1 cellular context compared by ENCODE assay signal in the genomic region with DNA sequence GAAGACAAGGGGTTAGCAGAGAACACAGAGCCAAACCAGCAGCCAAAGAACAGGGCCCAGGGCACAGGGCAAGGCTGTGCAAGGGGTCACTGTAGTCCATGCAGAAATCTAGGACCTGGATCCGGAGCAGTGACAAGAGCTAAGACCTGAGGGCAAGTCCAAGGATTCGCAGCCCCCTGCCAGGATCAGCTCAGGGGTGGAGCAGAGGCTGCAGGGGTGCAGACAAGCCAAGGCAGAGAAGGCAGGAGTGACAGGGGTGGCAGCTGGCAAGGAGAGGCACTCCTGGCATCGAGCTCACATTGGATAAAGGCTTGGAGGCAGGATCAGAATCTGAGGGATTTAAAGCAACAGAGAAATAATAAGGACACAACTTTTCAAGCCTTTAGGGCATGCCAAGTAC.
TF ChIP-seq lines count a peak whose summit lies in the region.

No MANE protein-coding gene starts in this region.

TF ChIP-seq in WTC11, 78 proteins besides CTCF, POLR2A, EP300 and RAD21 (continued from another document):
- TF ChIP-seq, protein P1, sequence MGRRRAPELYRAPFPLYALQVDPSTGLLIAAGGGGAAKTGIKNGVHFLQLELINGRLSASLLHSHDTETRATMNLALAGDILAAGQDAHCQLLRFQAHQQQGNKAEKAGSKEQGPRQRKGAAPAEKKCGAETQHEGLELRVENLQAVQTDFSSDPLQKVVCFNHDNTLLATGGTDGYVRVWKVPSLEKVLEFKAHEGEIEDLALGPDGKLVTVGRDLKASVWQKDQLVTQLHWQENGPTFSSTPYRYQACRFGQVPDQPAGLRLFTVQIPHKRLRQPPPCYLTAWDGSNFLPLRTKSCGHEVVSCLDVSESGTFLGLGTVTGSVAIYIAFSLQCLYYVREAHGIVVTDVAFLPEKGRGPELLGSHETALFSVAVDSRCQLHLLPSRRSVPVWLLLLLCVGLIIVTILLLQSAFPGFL (CRISPR knock-in tag; IDR thresholded peaks at IDR 0.05; ENCODE audit: borderline replicate concordance), result no peak
- TF ChIP-seq SMAD4 (CRISPR knock-in tag; IDR thresholded peaks at IDR 0.05) (no peak), OVOL2 (CRISPR knock-in tag; IDR thresholded peaks at IDR 0.05; ENCODE audit: borderline replicate concordance) (no peak), ZNF396 (CRISPR knock-in tag; IDR thresholded peaks at IDR 0.05; ENCODE audit: borderline replicate concordance) (no peak), CBFB (CRISPR knock-in tag; IDR thresholded peaks at IDR 0.05; ENCODE audit: low read depth) (no peak), ZNF423 (CRISPR knock-in tag; IDR thresholded peaks at IDR 0.05) (no peak), ZNF219 (CRISPR knock-in tag; IDR thresholded peaks at IDR 0.05; ENCODE audit: borderline replicate concordance) (no peak)
- TF ChIP-seq, protein P2, sequence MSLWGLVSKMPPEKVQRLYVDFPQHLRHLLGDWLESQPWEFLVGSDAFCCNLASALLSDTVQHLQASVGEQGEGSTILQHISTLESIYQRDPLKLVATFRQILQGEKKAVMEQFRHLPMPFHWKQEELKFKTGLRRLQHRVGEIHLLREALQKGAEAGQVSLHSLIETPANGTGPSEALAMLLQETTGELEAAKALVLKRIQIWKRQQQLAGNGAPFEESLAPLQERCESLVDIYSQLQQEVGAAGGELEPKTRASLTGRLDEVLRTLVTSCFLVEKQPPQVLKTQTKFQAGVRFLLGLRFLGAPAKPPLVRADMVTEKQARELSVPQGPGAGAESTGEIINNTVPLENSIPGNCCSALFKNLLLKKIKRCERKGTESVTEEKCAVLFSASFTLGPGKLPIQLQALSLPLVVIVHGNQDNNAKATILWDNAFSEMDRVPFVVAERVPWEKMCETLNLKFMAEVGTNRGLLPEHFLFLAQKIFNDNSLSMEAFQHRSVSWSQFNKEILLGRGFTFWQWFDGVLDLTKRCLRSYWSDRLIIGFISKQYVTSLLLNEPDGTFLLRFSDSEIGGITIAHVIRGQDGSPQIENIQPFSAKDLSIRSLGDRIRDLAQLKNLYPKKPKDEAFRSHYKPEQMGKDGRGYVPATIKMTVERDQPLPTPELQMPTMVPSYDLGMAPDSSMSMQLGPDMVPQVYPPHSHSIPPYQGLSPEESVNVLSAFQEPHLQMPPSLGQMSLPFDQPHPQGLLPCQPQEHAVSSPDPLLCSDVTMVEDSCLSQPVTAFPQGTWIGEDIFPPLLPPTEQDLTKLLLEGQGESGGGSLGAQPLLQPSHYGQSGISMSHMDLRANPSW (CRISPR knock-in tag; conservative IDR thresholded peaks at IDR 0.05; ENCODE audit: low read depth), result no peak
- TF ChIP-seq, protein P3, sequence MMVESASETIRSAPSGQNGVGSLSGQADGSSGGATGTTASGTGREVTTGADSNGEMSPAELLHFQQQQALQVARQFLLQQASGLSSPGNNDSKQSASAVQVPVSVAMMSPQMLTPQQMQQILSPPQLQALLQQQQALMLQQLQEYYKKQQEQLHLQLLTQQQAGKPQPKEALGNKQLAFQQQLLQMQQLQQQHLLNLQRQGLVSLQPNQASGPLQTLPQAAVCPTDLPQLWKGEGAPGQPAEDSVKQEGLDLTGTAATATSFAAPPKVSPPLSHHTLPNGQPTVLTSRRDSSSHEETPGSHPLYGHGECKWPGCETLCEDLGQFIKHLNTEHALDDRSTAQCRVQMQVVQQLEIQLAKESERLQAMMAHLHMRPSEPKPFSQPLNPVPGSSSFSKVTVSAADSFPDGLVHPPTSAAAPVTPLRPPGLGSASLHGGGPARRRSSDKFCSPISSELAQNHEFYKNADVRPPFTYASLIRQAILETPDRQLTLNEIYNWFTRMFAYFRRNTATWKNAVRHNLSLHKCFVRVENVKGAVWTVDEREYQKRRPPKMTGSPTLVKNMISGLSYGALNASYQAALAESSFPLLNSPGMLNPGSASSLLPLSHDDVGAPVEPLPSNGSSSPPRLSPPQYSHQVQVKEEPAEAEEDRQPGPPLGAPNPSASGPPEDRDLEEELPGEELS (CRISPR knock-in tag; IDR thresholded peaks at IDR 0.05), result no peak
